ENCODE assay signal across 8 cellular contexts in the genomic region with DNA sequence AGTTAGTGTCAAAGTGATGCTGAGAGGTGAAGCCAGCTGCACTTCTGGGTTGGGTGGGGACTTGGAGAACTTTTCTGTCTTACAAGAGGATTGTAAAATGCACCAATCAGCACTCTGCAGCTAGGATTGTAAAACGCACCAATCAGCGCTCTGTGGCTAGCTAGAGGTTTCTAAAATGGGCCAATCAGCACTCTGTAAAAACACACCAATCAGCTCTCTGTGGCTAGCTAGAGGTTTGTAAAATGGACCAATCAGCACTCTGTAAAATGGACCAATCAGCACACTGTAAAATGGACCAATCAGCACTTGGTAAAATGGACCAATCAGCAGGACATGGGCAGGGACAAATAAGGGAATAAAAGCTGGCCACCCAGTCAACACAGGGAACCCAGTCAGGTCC. TPM values are rescaled to one million over a fixed set of nuclear protein-coding genes. Genes with fewer than 3 reads are reported as not detected.
"Had no signal": no experiment of that assay in that cellular context is flagged by ENCODE, and none has a peak within 500 bp of the region (broad histone marks: within the 10 kb centered on the region; RNA-seq: fewer than 3 reads in every experiment).

No MANE protein-coding gene starts in this region.

RNA-seq across cellular contexts. Expression of a gene that starts 1.2 kb away (rescaled TPM):
- total RNA-seq: activated CD4-positive, alpha-beta memory T cell treated with anti-CD3 and anti-CD28 coated beads, Interleukin-2, amount 10 ng/mL, durations not matched to agents 7 days and 5 days; activated CD4-positive, alpha-beta T cell treated with anti-CD3 and anti-CD28 coated beads, Interleukin-2, amount 10 ng/mL, durations not matched to agents 7 days and 5 days; activated naive CD4-positive, alpha-beta T cell treated with anti-CD3 and anti-CD28 coated beads, Interleukin-2, amount 50 U/mL, for 72 hours; activated naive CD8-positive, alpha-beta T cell treated with anti-CD3 and anti-CD28 coated beads, Interleukin-2, amount 10 ng/mL, durations not matched to agents 7 days and 5 days; activated T-cell treated with anti-CD3 and anti-CD28 coated beads, Interleukin-2, amount 50 U/mL, for 72 hours; foreskin keratinocyte; glomerular endothelial cell; T-helper 1 cell treated with Interleukin-12 subunit alpha and Interleukin-12 subunit beta and Interleukin-4 antibody, amounts not matched to agents 30 ng/mL and 1 ng/mL, for 36 hours had no signal
- polyA plus RNA-seq: foreskin keratinocyte had no signal
